In genomic region chr14:101809671-101810514, GRCh38 we compare ENCODE assay signal across 8 cellular contexts. TPM values are rescaled to one million over a fixed set of nuclear protein-coding genes. Genes with fewer than 3 reads are reported as not detected.
DNase-seq lines count a peak whose midpoint lies in the region; ATAC-seq and TF ChIP-seq lines count a peak whose summit lies in the region.

No MANE protein-coding gene starts in this region.

- no peaks in the 10 kb centered on the region for H3K9me3 Mint-ChIP-seq in activated T-helper 2 cell treated with anti-CD3 and anti-CD28 coated beads, Interferon-gamma antibody, Interleukin-2, Interleukin-4, amounts not matched to agents 10 μg/mL and 5 μg/mL and 100 μg/mL, durations not matched to agents 14 hours and 24 hours and 36 hours
- H3K9me3 Mint-ChIP-seq in naive thymus-derived CD4-positive, alpha-beta T cell, result peaks cover 0 to 5% (median 0%) of the 10 kb centered on the region in 11 donors

- DNase-seq in ELF-1 (ENCODE audit: low read depth, low spot score), result peak; percentile 94
- DNase-seq in H4 (ENCODE audit: low spot score), result peak; percentile 96
- DNase-seq in LHCN-M2 (ENCODE audit: low read depth), result peak; percentile 95
- peak; percentile 92 for DNase-seq in RPMI7951 (ENCODE audit: low read depth)
- DNase-seq in activated T-helper 2 cell treated with anti-CD3 and anti-CD28 coated beads, Interferon-gamma antibody, Interleukin-2, Interleukin-4, amounts not matched to agents 10 μg/mL and 5 μg/mL and 100 μg/mL, durations not matched to agents 14 hours and 24 hours and 36 hours (ENCODE audit: low spot score), result peak; percentile 84
- DNase-seq in fibroblast of mammary gland (ENCODE audit: low read depth), result peak; percentile 96
- peak; percentile 57 to 97 (median 95) for DNase-seq in naive thymus-derived CD4-positive, alpha-beta T cell
- DNase-seq in stomach, result peak; percentile 86

- CTCF ChIA-PET in naive thymus-derived CD4-positive, alpha-beta T cell (lab: Charles Lee), result interaction anchor here (0.6 to 8.0 kb wide), 12 partner anchors 9 to 103 kb away, joined by 3 to 57 read pairs (median 4); no protein-coding TSS in a partner anchor

- peak overlapping the region; percentile 99 for H3K27ac Mint-ChIP-seq in activated T-helper 2 cell treated with anti-CD3 and anti-CD28 coated beads, Interferon-gamma antibody, Interleukin-2, Interleukin-4, amounts not matched to agents 10 μg/mL and 5 μg/mL and 100 μg/mL, durations not matched to agents 14 hours and 24 hours and 36 hours
- peak overlapping the region; percentile 90 to 100 (median 99) for H3K27ac Mint-ChIP-seq in naive thymus-derived CD4-positive, alpha-beta T cell

- TF ChIP-seq POLR2A in stomach (IDR thresholded peaks at IDR 0.05), result peak in 2 of 4 donors; percentile 44 to 66

- peaks cover 28% of the 10 kb centered on the region for H3K36me3 Mint-ChIP-seq in activated T-helper 2 cell treated with anti-CD3 and anti-CD28 coated beads, Interferon-gamma antibody, Interleukin-2, Interleukin-4, amounts not matched to agents 10 μg/mL and 5 μg/mL and 100 μg/mL, durations not matched to agents 14 hours and 24 hours and 36 hours (ENCODE audit: low read depth)
- H3K36me3 Mint-ChIP-seq in naive thymus-derived CD4-positive, alpha-beta T cell, result peaks cover 8 to 38% (median 24%) of the 10 kb centered on the region in 5 donors

- H3K4me1 ChIP-seq in naive thymus-derived CD4-positive, alpha-beta T cell (ENCODE audit: control insufficient read depth in 2 of 2, insufficient read depth in 2 of 2, low read length in 2 of 2), result peaks cover 36 to 38% of the 10 kb centered on the region in 2 donors
- peaks cover 17 to 57% (median 44%) of the 10 kb centered on the region in 4 donors for H3K4me1 ChIP-seq in stomach

- peaks cover 0 to 9% (median 0%) of the 10 kb centered on the region in 3 experiments for H3K36me3 ChIP-seq in naive thymus-derived CD4-positive, alpha-beta T cell (ENCODE audit: control insufficient read depth in 2 of 3, insufficient read depth in 3 of 3, low read length in 3 of 3)
- peaks cover 0 to 3% (median 0%) of the 10 kb centered on the region in 4 donors for H3K36me3 ChIP-seq in stomach

- H3K9me3 ChIP-seq in naive thymus-derived CD4-positive, alpha-beta T cell (ENCODE audit: control insufficient read depth in 2 of 3, low read length in 3 of 3), result no peaks in the 10 kb centered on the region
- H3K9me3 ChIP-seq in stomach, result no peaks in the 10 kb centered on the region

- WGBS in stomach, 5 donors, result 0 to 1% (median 0%) methylated on average over 23 of the region's 23 CpGs

- H3K27me3 Mint-ChIP-seq in activated T-helper 2 cell treated with anti-CD3 and anti-CD28 coated beads, Interferon-gamma antibody, Interleukin-2, Interleukin-4, amounts not matched to agents 10 μg/mL and 5 μg/mL and 100 μg/mL, durations not matched to agents 14 hours and 24 hours and 36 hours (ENCODE audit: low read depth), result no peaks in the 10 kb centered on the region
- no peaks in the 10 kb centered on the region for H3K27me3 Mint-ChIP-seq in naive thymus-derived CD4-positive, alpha-beta T cell

- no peak for TF ChIP-seq CTCF in fibroblast of mammary gland (conservative IDR thresholded peaks at IDR 0.05; ENCODE audit: control insufficient read depth, insufficient read depth, low read depth, low read length)
- no peak for TF ChIP-seq CTCF in stomach (IDR thresholded peaks at IDR 0.05)

- intact Hi-C loops in activated T-helper 2 cell treated with anti-CD3 and anti-CD28 coated beads, Interferon-gamma antibody, Interleukin-2, Interleukin-4, amounts not matched to agents 10 μg/mL and 5 μg/mL and 100 μg/mL, durations not matched to agents 14 hours and 24 hours and 36 hours (cut with micrococcal nuclease), result loop anchor here (1.0 to 2.0 kb wide), 3 partner anchors 13 to 49 kb away; partner anchors contain the start of gene PPP2R5C
- intact Hi-C loops in naive thymus-derived CD4-positive, alpha-beta T cell (cut with micrococcal nuclease), result loop anchor here (1.0 to 5.0 kb wide), 11 partner anchors 9 to 1573 kb away; partner anchors contain the start of genes DYNC1H1 (in 1 of the 2) and YY1 (in 1 of the 2)
- intact Hi-C loops in stomach (cut with DNase I; ENCODE audit: low total_unique reads), result no loop called here

- peaks cover 49% of the 10 kb centered on the region for H3K4me1 Mint-ChIP-seq in activated T-helper 2 cell treated with anti-CD3 and anti-CD28 coated beads, Interferon-gamma antibody, Interleukin-2, Interleukin-4, amounts not matched to agents 10 μg/mL and 5 μg/mL and 100 μg/mL, durations not matched to agents 14 hours and 24 hours and 36 hours (ENCODE audit: low read depth)
- H3K4me1 Mint-ChIP-seq in naive thymus-derived CD4-positive, alpha-beta T cell, result peaks cover 27 to 62% (median 55%) of the 10 kb centered on the region in 7 donors

- H3K4me3 ChIP-seq in fibroblast of mammary gland (ENCODE audit: control insufficient read depth, low read depth, low read length), result peak overlapping the region; percentile 82
- H3K4me3 ChIP-seq in naive thymus-derived CD4-positive, alpha-beta T cell (ENCODE audit: low read length), result peak overlapping the region; percentile 92
- H3K4me3 ChIP-seq in stomach, result peak overlapping the region; percentile 47 to 62 (median 56)

- TF ChIP-seq EP300 in stomach (IDR thresholded peaks at IDR 0.05), result no peak

- H3K27ac ChIP-seq in naive thymus-derived CD4-positive, alpha-beta T cell (ENCODE audit: low read depth, low read length), result peak overlapping the region; percentile 99
- H3K27ac ChIP-seq in stomach, result peak overlapping the region; percentile 94 to 99 (median 98)

- ATAC-seq in naive thymus-derived CD4-positive, alpha-beta T cell, result peak; percentile 94

- POLR2A ChIA-PET in naive thymus-derived CD4-positive, alpha-beta T cell (lab: Charles Lee), result interaction anchor here (0.6 to 13.5 kb wide), 28 partner anchors 9 to 227 kb away, joined by 3 to 426 read pairs (median 6); no protein-coding TSS in a partner anchor

- H3K4me3 Mint-ChIP-seq in activated T-helper 2 cell treated with anti-CD3 and anti-CD28 coated beads, Interferon-gamma antibody, Interleukin-2, Interleukin-4, amounts not matched to agents 10 μg/mL and 5 μg/mL and 100 μg/mL, durations not matched to agents 14 hours and 24 hours and 36 hours (ENCODE audit: low read depth), result peak overlapping the region; percentile 94
- peak overlapping the region; percentile 94 to 98 (median 96) for H3K4me3 Mint-ChIP-seq in naive thymus-derived CD4-positive, alpha-beta T cell

- H3K27me3 ChIP-seq in naive thymus-derived CD4-positive, alpha-beta T cell (ENCODE audit: control insufficient read depth in 2 of 2, insufficient read depth in 2 of 2, low read length in 2 of 2), result no peaks in the 10 kb centered on the region
- H3K27me3 ChIP-seq in stomach, result no peaks in the 10 kb centered on the region

RNA-seq across cellular contexts. Expression of gene PPP2R5C, which starts 48.4 kb away (rescaled TPM):
- total RNA-seq in H4 (2014; rRNA removed; shearing (Covaris generic)), result 70.7 and 101 TPM in 2 replicates
- 78.0 and 86.3 TPM in 2 replicates for total RNA-seq in LHCN-M2 (2014; rRNA removed)
- polyA plus RNA-seq in LHCN-M2 (2012), result 49.6 TPM
- 97.2 and 113 TPM in 2 replicates for total RNA-seq in RPMI7951 (2014; rRNA removed; shearing (Covaris generic))
- 170 and 174 TPM in 2 replicates for total RNA-seq in activated T-helper 2 cell treated with anti-CD3 and anti-CD28 coated beads, Interferon-gamma antibody, Interleukin-2, Interleukin-4, amounts not matched to agents 10 μg/mL and 5 μg/mL and 100 μg/mL, durations not matched to agents 14 hours and 24 hours and 36 hours
- 100 to 1,000 TPM; 266 to 449 (median 405) TPM for total RNA-seq in naive thymus-derived CD4-positive, alpha-beta T cell
- 100 to 1,000 TPM; 155 to 181 TPM for polyA plus RNA-seq in naive thymus-derived CD4-positive, alpha-beta T cell
- 100 to 1,000 TPM in 2 of 5 donors, 10 to 100 TPM in 3; 19.7 to 175 (median 98.0) TPM for total RNA-seq in stomach
- polyA plus RNA-seq in stomach, result 10 to 100 TPM; 56.6 to 85.2 (median 80.4) TPM

Comparison
In these comparisons a context has a peak if more than half of its experiments do, and no peak if none do; other contexts are left out.
1. Peak in every context shown above with its lines: DNase-seq, ATAC-seq, H3K4me3 ChIP-seq and H3K27ac ChIP-seq.